In the genomic region with DNA sequence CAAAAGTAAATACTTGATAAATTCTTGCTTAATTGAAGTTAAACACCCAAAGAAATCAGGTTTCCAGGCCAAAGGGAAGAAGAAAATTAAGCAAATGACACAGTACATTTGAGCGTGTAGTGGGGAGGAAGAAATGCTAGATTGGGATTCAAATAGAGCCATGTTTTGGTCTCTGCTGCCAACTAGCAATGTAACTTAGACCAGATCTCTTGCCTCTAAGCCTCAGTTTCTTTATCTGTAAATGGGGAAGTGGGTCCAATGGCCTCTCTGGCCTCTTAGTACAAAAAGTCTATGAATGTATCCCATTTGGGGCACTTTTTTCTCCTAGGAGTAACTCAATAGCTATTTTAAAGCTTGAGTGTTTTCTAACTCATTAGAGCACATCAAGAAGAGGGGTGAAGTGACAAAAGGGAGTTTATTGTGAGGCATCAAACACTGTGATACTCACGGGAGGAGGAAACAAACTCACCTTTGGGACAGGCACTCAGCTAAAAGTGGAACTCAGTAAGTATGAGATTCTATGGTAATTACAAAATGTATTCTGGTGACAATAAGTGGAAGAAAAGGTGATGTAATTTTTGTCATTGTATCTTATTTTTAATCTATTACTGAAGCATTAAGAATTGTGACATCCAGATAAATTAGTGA, we compare ENCODE assay signal across 16 cellular contexts. TPM values are rescaled to one million over a fixed set of nuclear protein-coding genes. Genes with fewer than 3 reads are reported as not detected.
DNase-seq lines count a peak whose midpoint lies in the region; ATAC-seq and TF ChIP-seq lines count a peak whose summit lies in the region.
"Had no signal": no experiment of that assay in that cellular context is flagged by ENCODE, and none has a peak within 500 bp of the region (broad histone marks: within the 10 kb centered on the region; RNA-seq: fewer than 3 reads in every experiment).

No MANE protein-coding gene starts in this region.

- peak overlapping the region; percentile 30 for H3K27ac Mint-ChIP-seq in HFFc6
- peak overlapping the region; percentile 95 for H3K27ac Mint-ChIP-seq in activated naive CD8-positive, alpha-beta T cell treated with anti-CD3 and anti-CD28 coated beads for 36 hours
- H3K27ac Mint-ChIP-seq in mesothelial cell of epicardium = no peak overlapping the region
- no peak overlapping the region for H3K27ac Mint-ChIP-seq in Caco-2 (ENCODE audit: unreplicated experiment)
- H3K27ac Mint-ChIP-seq: dendritic cell treated with granulocyte-macrophage colony-stimulating factor and Interleukin-4, amounts not matched to agents 40 ng/mL and 50 ng/mL, for 4 days had no signal

- intact Hi-C loops in Caco-2 (cut with micrococcal nuclease; ENCODE audit: unreplicated experiment) = no loop called here

- peak overlapping the region; percentile 36 for H3K27ac ChIP-seq in smooth muscle cell (ENCODE audit: low read depth)

- no peak for TF ChIP-seq CTCF in HFFc6 (IDR thresholded peaks at IDR 0.05)
- TF ChIP-seq CTCF in smooth muscle cell (IDR thresholded peaks at IDR 0.05; ENCODE audit: borderline replicate concordance, insufficient read depth, poor library complexity, severe bottlenecking) = no peak
- no peak for TF ChIP-seq CTCF in mesothelial cell of epicardium (IDR thresholded peaks at IDR 0.05; ENCODE audit: unreplicated experiment)
- no peak for TF ChIP-seq CTCF in Caco-2 (IDR thresholded peaks at IDR 0.05; ENCODE audit: insufficient read depth in 1 of 2, low read depth in 1 of 2, low read length in 1 of 2, severe bottlenecking in 1 of 2, unreplicated experiment in 1 of 2)

- H3K27me3 ChIP-seq in smooth muscle cell (ENCODE audit: low read depth) (no peaks in the 10 kb centered on the region), Caco-2 (replicated peaks; ENCODE audit: control insufficient read depth, insufficient read depth, low read length) (no peaks in the 10 kb centered on the region)

- ATAC-seq in GM21367 (IDR thresholded peaks at IDR 0.05; ENCODE audit: unreplicated experiment) = no peak
- ATAC-seq: K562 had no signal

- no peaks in the 10 kb centered on the region for H4K20me1 ChIP-seq in smooth muscle cell (ENCODE audit: low read depth)

- H3K4me3 Mint-ChIP-seq in HFFc6 = 0 out of 2 replicates have a peak overlapping the region, but pooled peaks have one; percentile 5
- peak overlapping the region; percentile 82 for H3K4me3 Mint-ChIP-seq in activated naive CD8-positive, alpha-beta T cell treated with anti-CD3 and anti-CD28 coated beads for 36 hours
- no peak overlapping the region for H3K4me3 Mint-ChIP-seq in mesothelial cell of epicardium
- no peak overlapping the region for H3K4me3 Mint-ChIP-seq in Caco-2 (ENCODE audit: unreplicated experiment)
- H3K4me3 Mint-ChIP-seq: dendritic cell treated with granulocyte-macrophage colony-stimulating factor and Interleukin-4, amounts not matched to agents 40 ng/mL and 50 ng/mL, for 4 days had no signal

- H3K36me3 ChIP-seq in smooth muscle cell (ENCODE audit: low read depth) = no peaks in the 10 kb centered on the region
- H3K36me3 ChIP-seq in Caco-2 (ENCODE audit: control insufficient read depth, insufficient read depth, low read length) = no peaks in the 10 kb centered on the region

- H3K4me2 ChIP-seq in smooth muscle cell = peak overlapping the region; percentile 54

- H3K36me3 Mint-ChIP-seq in HFFc6 (ENCODE audit: low read depth) = no peaks in the 10 kb centered on the region
- H3K36me3 Mint-ChIP-seq in activated naive CD8-positive, alpha-beta T cell treated with anti-CD3 and anti-CD28 coated beads for 36 hours = peaks cover 92% of the 10 kb centered on the region
- no peaks in the 10 kb centered on the region for H3K36me3 Mint-ChIP-seq in mesothelial cell of epicardium
- no peaks in the 10 kb centered on the region for H3K36me3 Mint-ChIP-seq in Caco-2 (ENCODE audit: insufficient read depth, unreplicated experiment)

- H2AFZ ChIP-seq in smooth muscle cell (ENCODE audit: low read depth) = no peak overlapping the region

- H3F3A ChIP-seq in smooth muscle cell (ENCODE audit: low read depth) = peaks cover 14% of the 10 kb centered on the region

- no peaks in the 10 kb centered on the region for H3K79me2 ChIP-seq in smooth muscle cell (ENCODE audit: low read depth)

- H3K9me3 ChIP-seq in smooth muscle cell (replicated peaks; ENCODE audit: low read depth) (no peaks in the 10 kb centered on the region), Caco-2 (no peaks in the 10 kb centered on the region)

- peak; percentile 32 for DNase-seq in activated CD8-positive, alpha-beta memory T cell treated with anti-CD3 and anti-CD28 coated beads for 24 hours
- no peak for DNase-seq in activated CD8-positive, alpha-beta memory T cell treated with anti-CD3 and anti-CD28 coated beads, Interleukin-2, amount 50 U/mL, for 4 hours
- DNase-seq in HFFc6 (no peak), smooth muscle cell (lab: John Stamatoyannopoulos, UW; ENCODE audit: unreplicated experiment) (no peak), mesothelial cell of epicardium (ENCODE audit: low spot score in 2 of 2, unreplicated experiment in 2 of 2) (no peak), Caco-2 (no peak)
- no peak for DNase-seq in activated naive CD8-positive, alpha-beta T cell treated with anti-CD3 and anti-CD28 coated beads for 36 hours
- DNase-seq: activated CD4-positive, CD25-positive, alpha-beta regulatory T cell; NCI-H1694; NCI-H82; Right ventricle myocardium superior; stimulated activated CD8-positive, alpha-beta memory T cell treated with anti-CD3 and anti-CD28 coated beads, Interleukin-4, amount 100 ng/mL, for 48 hours had no signal

- CTCF ChIA-PET in Caco-2 (lab: Charles Lee) = interaction anchor here (0.7 kb wide), 1 partner anchor 37 kb away, joined by 3 read pairs; no protein-coding TSS in a partner anchor

- H3K4me1 Mint-ChIP-seq in HFFc6 (ENCODE audit: low read depth) (peaks cover 64% of the 10 kb centered on the region), mesothelial cell of epicardium (peaks cover 18% of the 10 kb centered on the region), Caco-2 (ENCODE audit: low read depth, unreplicated experiment) (no peaks in the 10 kb centered on the region)
- peaks cover 86% of the 10 kb centered on the region for H3K4me1 Mint-ChIP-seq in activated naive CD8-positive, alpha-beta T cell treated with anti-CD3 and anti-CD28 coated beads for 36 hours

- H3K9me3 Mint-ChIP-seq in HFFc6 (no peaks in the 10 kb centered on the region), mesothelial cell of epicardium (no peaks in the 10 kb centered on the region), Caco-2 (ENCODE audit: unreplicated experiment) (no peaks in the 10 kb centered on the region)
- H3K9me3 Mint-ChIP-seq in activated naive CD8-positive, alpha-beta T cell treated with anti-CD3 and anti-CD28 coated beads for 36 hours = no peaks in the 10 kb centered on the region
- H3K9me3 Mint-ChIP-seq: dendritic cell treated with granulocyte-macrophage colony-stimulating factor and Interleukin-4, amounts not matched to agents 40 ng/mL and 50 ng/mL, for 4 days had no signal

- POLR2A ChIA-PET in Caco-2 (lab: Charles Lee) = no interaction called here

- H3K4me3 ChIP-seq in smooth muscle cell (no peak overlapping the region), Caco-2 (ENCODE audit: low read depth, low read length) (no peak overlapping the region)
- H3K4me3 ChIP-seq: K562, lung had no signal

- H3K9ac ChIP-seq in smooth muscle cell (ENCODE audit: low read depth) = no peak overlapping the region

- peaks cover 1% of the 10 kb centered on the region; the same call in 1 of the 2 replicates for H3K27me3 Mint-ChIP-seq in HFFc6 (ENCODE audit: insufficient read depth)
- no peaks in the 10 kb centered on the region for H3K27me3 Mint-ChIP-seq in activated naive CD8-positive, alpha-beta T cell treated with anti-CD3 and anti-CD28 coated beads for 36 hours
- peaks cover 76% of the 10 kb centered on the region for H3K27me3 Mint-ChIP-seq in mesothelial cell of epicardium (ENCODE audit: low read depth)
- H3K27me3 Mint-ChIP-seq in Caco-2 (ENCODE audit: insufficient read depth, unreplicated experiment) = no peaks in the 10 kb centered on the region
- H3K27me3 Mint-ChIP-seq: dendritic cell treated with granulocyte-macrophage colony-stimulating factor and Interleukin-4, amounts not matched to agents 40 ng/mL and 50 ng/mL, for 4 days had no signal

- no TSS peak for BruUV-seq in Caco-2 (replicated peaks; lab: Mats Ljungman, UMichigan)

- 82% methylated on average over 2 of the region's 2 CpGs for WGBS in smooth muscle cell (ENCODE audit: low lambda C conversion rate)

- no peaks in the 10 kb centered on the region for H3K4me1 ChIP-seq in smooth muscle cell (ENCODE audit: low read depth)
- peaks cover 11% of the 10 kb centered on the region for H3K4me1 ChIP-seq in Caco-2

RNA-seq across cellular contexts. Expression of gene DAD1, which starts 55.8 kb away (rescaled TPM):
- 100 to 1,000 TPM; 292 to 311 (median 302) TPM for total RNA-seq in HFFc6 (2021; fragmentation: NEBNext Ultra II Directional; extraction: Animal tissue kit (Norgen Biotek cat#: 25700))
- total RNA-seq in activated naive CD8-positive, alpha-beta T cell treated with anti-CD3 and anti-CD28 coated beads for 36 hours = 100 to 1,000 TPM; 197 to 208 TPM
- total RNA-seq in smooth muscle cell = 473 and 533 TPM in 2 replicates
- 519 and 571 TPM in 2 replicates for polyA plus RNA-seq in smooth muscle cell
- total RNA-seq in mesothelial cell of epicardium = 140 to 141 TPM (median 141 TPM) in 3 replicates
- total RNA-seq in Caco-2 (2022) = 151 and 160 TPM in 2 replicates

Comparison
In these comparisons a context has a peak if more than half of its experiments do, and no peak if none do; other contexts are left out.
1. H3K27ac Mint-ChIP-seq: peak in HFFc6 (single experiment) and activated naive CD8-positive, alpha-beta T cell treated with anti-CD3 and anti-CD28 coated beads for 36 hours (single experiment); none in mesothelial cell of epicardium (single experiment) and Caco-2 (single experiment).
2. H3K4me3 Mint-ChIP-seq: peak in HFFc6 (single experiment) and activated naive CD8-positive, alpha-beta T cell treated with anti-CD3 and anti-CD28 coated beads for 36 hours (single experiment); none in mesothelial cell of epicardium (single experiment) and Caco-2 (single experiment).